24 cellular contexts compared by ENCODE assay signal in the genomic region with DNA sequence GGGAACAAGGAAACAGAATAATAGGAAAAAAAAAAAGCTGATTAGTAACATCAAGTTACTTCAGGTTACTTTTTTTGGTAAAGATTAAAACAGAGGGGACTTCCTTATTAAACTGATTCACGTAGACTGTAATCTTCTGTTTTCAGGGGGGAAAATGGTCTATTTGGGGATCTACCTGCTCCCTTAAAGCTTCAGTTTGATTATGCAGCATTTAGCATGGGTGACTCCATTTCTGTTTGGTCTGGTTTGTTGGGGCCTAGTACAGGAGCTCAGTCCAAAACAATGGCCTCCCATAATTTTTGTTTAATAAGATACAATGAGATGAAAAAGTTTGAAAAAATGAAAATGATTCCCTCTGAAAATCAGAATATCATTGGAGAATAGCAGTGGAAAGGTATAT.
"Had no signal": no experiment of that assay in that cellular context is flagged by ENCODE, and none has a peak within 500 bp of the region (broad histone marks: within the 10 kb centered on the region; RNA-seq: fewer than 3 reads in every experiment).

No MANE protein-coding gene starts in this region.

- H3K27me3 Mint-ChIP-seq: T-cell had no signal

- H3K9me3 ChIP-seq: SK-N-SH had no signal

- DNase-seq: Karpas-422, KG1, NCI-H1092, NCI-H1436, NCI-H187, NCI-H2029, NCI-H2081 treated with DMSO at 0.1 percent for 48 hours, NCI-H2171, NCI-H226, NCI-H446, NCI-H510A, NCI-H524 treated with DMSO at 0.1 percent for 48 hours, NCI-H69, NCI-H774, Right ventricle myocardium superior, RPMI8226, SIG-M5, SK-N-SH, SW 1271, T-cell had no signal

- FAIRE-seq: HTR-8/SVneo, RCC 7860 had no signal

- H3K27ac ChIP-seq: HL-60 had no signal

- H3K9me3 Mint-ChIP-seq: T-cell had no signal

- ATAC-seq: T-cell had no signal

- H3K4me2 ChIP-seq: SK-N-SH had no signal

- H3K4me3 Mint-ChIP-seq: T-cell; T-helper 1 cell treated with Interleukin-12 subunit alpha and Interleukin-12 subunit beta and Interleukin-4 antibody, amounts not matched to agents 30 μg/mL and 1 μg/mL, for 36 hours had no signal

- H3K27ac Mint-ChIP-seq: T-cell; T-helper 1 cell treated with Interleukin-12 subunit alpha and Interleukin-12 subunit beta and Interleukin-4 antibody, amounts not matched to agents 30 μg/mL and 1 μg/mL, for 36 hours had no signal

- H3K9ac ChIP-seq: SK-N-SH had no signal
